ENCODE assay signal across 8 cellular contexts in the genomic region with DNA sequence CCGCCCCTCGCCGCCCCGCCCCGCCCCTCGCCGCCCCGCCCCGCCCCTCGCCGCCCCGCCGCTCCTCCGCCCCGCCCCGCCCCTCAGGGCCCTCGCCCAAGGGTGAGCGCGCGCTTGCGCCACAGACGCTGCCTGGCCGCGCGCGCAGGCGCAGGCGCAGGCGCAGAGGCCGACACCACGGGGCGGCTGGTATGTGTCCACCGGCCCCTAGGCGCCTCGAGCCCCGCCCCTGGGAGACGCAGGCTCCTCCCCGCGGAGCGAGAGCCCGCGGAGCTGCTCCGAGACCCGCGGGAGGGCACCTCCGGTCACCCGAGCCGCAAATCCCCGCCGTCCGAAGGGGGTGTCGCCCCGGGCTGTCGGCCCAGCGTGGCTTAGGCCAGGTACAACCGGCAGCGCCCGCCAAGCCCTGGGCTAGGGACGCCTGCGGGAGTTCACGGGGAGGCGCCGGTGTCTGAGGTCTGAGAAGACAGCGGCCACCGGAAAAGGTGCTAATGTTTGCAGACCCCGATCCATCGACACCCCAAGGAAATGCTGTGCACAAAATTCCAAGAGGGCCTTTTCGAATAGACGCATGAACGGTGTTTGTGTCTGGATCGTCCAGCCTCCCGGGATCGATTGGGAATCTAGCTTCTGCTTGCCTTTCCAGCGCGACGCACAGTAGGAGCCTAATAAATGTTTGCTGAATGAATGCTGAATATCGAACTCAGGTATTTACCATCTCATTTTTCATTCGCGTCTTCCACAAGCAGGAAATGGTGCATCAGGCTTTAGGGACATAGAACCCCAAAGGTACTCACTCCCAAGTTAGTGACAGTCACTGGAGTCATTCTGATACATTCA. TPM values are rescaled to one million over a fixed set of nuclear protein-coding genes. Genes with fewer than 3 reads are reported as not detected.
A peak's percentile ranks its signal among the peaks of the same experiment; 100 is the strongest.
DNase-seq lines count a peak whose midpoint lies in the region; ATAC-seq, FAIRE-seq and TF ChIP-seq lines count a peak whose summit lies in the region.

No MANE protein-coding gene starts in this region.

- H3K4me1 Mint-ChIP-seq in T-helper 17 cell: peaks cover 38% of the 10 kb centered on the region

- ATAC-seq in HG02759 (IDR thresholded peaks at IDR 0.05; ENCODE audit: unreplicated experiment) (peak; percentile 86), T-helper 17 cell (peak; percentile 88), right cardiac atrium (peak; percentile 96 to 97)

- intact Hi-C loops in right cardiac atrium (cut with DNase I): loop anchor here in 1 of 4 donors (10.0 kb wide), 1 partner anchor 485 kb away; no protein-coding TSS in a partner anchor

- no peaks in the 10 kb centered on the region for H3K36me3 Mint-ChIP-seq in T-helper 17 cell (ENCODE audit: low read depth)

- no peak for FAIRE-seq in urothelium cell line (lab: Jason Lieb, UNC)

- peak overlapping the region; percentile 48 for H3K27ac ChIP-seq in angular gyrus (ENCODE audit: low read depth, low read length)
- H3K27ac ChIP-seq in right cardiac atrium (ENCODE audit: low read length): peak overlapping the region; percentile 89

- under 1% methylated on average over 67 of the region's 79 CpGs for WGBS in right cardiac atrium

- peak overlapping the region; percentile 65 for H3K27ac Mint-ChIP-seq in T-helper 17 cell

- H3K9me3 ChIP-seq in T-helper 17 cell (ENCODE audit: control insufficient read depth, low read length, poor library complexity, severe bottlenecking) (no peaks in the 10 kb centered on the region), right cardiac atrium (ENCODE audit: control insufficient read depth, low read length) (no peaks in the 10 kb centered on the region)

- H3K4me3 Mint-ChIP-seq in T-helper 17 cell: peak overlapping the region; percentile 95

- H3K27me3 ChIP-seq in right cardiac atrium (ENCODE audit: control insufficient read depth, insufficient read depth): no peaks in the 10 kb centered on the region

- DNase-seq in NCI-H128 (lab: John Stamatoyannopoulos, UW; ENCODE audit: unreplicated experiment) (peak; percentile 68), T-helper 17 cell (peak; percentile 76 to 85 (median 81)), right cardiac atrium (peak; percentile 89 to 96 (median 96)), putamen (ENCODE audit: low spot score) (peak; percentile 85), urothelium cell line (ENCODE audit: low spot score) (peak; percentile 97)

- no peaks in the 10 kb centered on the region for H3K27me3 Mint-ChIP-seq in T-helper 17 cell

- H3K4me1 ChIP-seq in right cardiac atrium (ENCODE audit: control insufficient read depth, insufficient read depth, low read length): no peaks in the 10 kb centered on the region

- TF ChIP-seq CTCF in GM12875 (IDR thresholded peaks at IDR 0.05; ENCODE audit: borderline replicate concordance, insufficient read depth, low read depth, low read length): no peak

- H3K4me3 ChIP-seq in GM12875 (ENCODE audit: low read depth, low read length) (peak overlapping the region; percentile 71), right cardiac atrium (ENCODE audit: low read length) (peak overlapping the region; percentile 80)

RNA-seq across cellular contexts. Expression of gene CCNQ, which starts 0.5 kb away (rescaled TPM):
- 10 to 100 TPM; 14.6 to 19.2 TPM for total RNA-seq in T-helper 17 cell
- total RNA-seq in right cardiac atrium: 10 to 100 TPM; 24.4 to 32.9 (median 30.6) TPM
- 55.0 TPM for polyA plus RNA-seq in right cardiac atrium

RNA-seq across cellular contexts. Expression of gene DUSP9, which starts 47.6 kb away (rescaled TPM):
- not detected for total RNA-seq in T-helper 17 cell
- under 1 TPM in 1 of 4 donors, not detected in 3; 0.14 TPM for total RNA-seq in right cardiac atrium
- not detected for polyA plus RNA-seq in right cardiac atrium

Comparison
In these comparisons a context has a peak if more than half of its experiments do, and no peak if none do; other contexts are left out.
1. Peak in every context shown above with its lines: DNase-seq, ATAC-seq, H3K4me3 ChIP-seq and H3K27ac ChIP-seq.